In genomic region chr11:69377029-69377952, GRCh38 we compare ENCODE assay signal across 16 cellular contexts.
A peak's percentile ranks its signal among the peaks of the same experiment; 100 is the strongest.
DNase-seq lines count a peak whose midpoint lies in the region; ATAC-seq and TF ChIP-seq lines count a peak whose summit lies in the region.
"Had no signal": no experiment of that assay in that cellular context is flagged by ENCODE, and none has a peak within 500 bp of the region (broad histone marks: within the 10 kb centered on the region; RNA-seq: fewer than 3 reads in every experiment).

No MANE protein-coding gene starts in this region.

- H2BK5ac ChIP-seq in IMR-90 (ENCODE audit: low read depth, low read length, poor library complexity, severe bottlenecking), result no peak overlapping the region

- no peak overlapping the region for H3K14ac ChIP-seq in IMR-90 (replicated peaks; ENCODE audit: low read depth, low read length)

- H2BK20ac ChIP-seq in IMR-90 (ENCODE audit: low read depth, low read length), result no peak overlapping the region

- TF ChIP-seq POLR2A in IMR-90 (IDR thresholded peaks at IDR 0.05; ENCODE audit: low read depth, low read length), result no peak
- TF ChIP-seq POLR2A in stomach (IDR thresholded peaks at IDR 0.05), result no peak

- TF ChIP-seq CTCF in IMR-90 (conservative IDR thresholded peaks at IDR 0.05; ENCODE audit: low read depth, low read length), result no peak
- no peak for TF ChIP-seq CTCF in epithelial cell of esophagus (IDR thresholded peaks at IDR 0.05; ENCODE audit: insufficient read depth, low read depth, low read length, missing control alignments)
- TF ChIP-seq CTCF in stomach (IDR thresholded peaks at IDR 0.05), result no peak

- H3K4me2 ChIP-seq in IMR-90 (ENCODE audit: low read depth, low read length), result no peak overlapping the region

- no peak overlapping the region; the same call in 2 of the 3 replicates for H2BK15ac ChIP-seq in IMR-90 (ENCODE audit: low read depth, low read length)

- no peak for ATAC-seq in IMR-90 (ENCODE audit: low read depth)
- ATAC-seq: stimulated activated naive CD8-positive, alpha-beta T cell treated with anti-CD3 and anti-CD28 coated beads, Interleukin-15, amount 100 ng/mL, for 72 hours had no signal

- no peak for TF ChIP-seq EP300 in stomach (IDR thresholded peaks at IDR 0.05)

- H4K91ac ChIP-seq in IMR-90 (ENCODE audit: insufficient read depth, low read depth, low read length), result no peak overlapping the region

- H2AFZ ChIP-seq in IMR-90 (replicated peaks; ENCODE audit: low read length, poor library complexity), result no peak overlapping the region

- peak overlapping the region; percentile 59 for H2AK9ac ChIP-seq in IMR-90 (replicated peaks; ENCODE audit: low read depth, low read length, poor library complexity)

- intact Hi-C loops in IMR-90 (cut with micrococcal nuclease), result no loop called here
- intact Hi-C loops in posterior vena cava (cut with DNase I), result no loop called here
- intact Hi-C loops in stomach (cut with DNase I; ENCODE audit: low total_unique reads), result no loop called here

- H3K27me3 ChIP-seq in IMR-90 (ENCODE audit: control insufficient read depth, insufficient read depth, low read length) (no peaks in the 10 kb centered on the region), stomach (peaks cover 0 to 40% (median 0%) of the 10 kb centered on the region in 3 donors)

- in situ Hi-C loops in IMR-90 (cut with MboI; ENCODE audit: low sequenced_read_pairs), result no loop called here

- H3K79me1 ChIP-seq in IMR-90 (ENCODE audit: low read depth in 1 of 2, low read length in 2 of 2), result no peaks in the 10 kb centered on the region

- BruUV-seq in IMR-90 (replicated peaks; lab: Mats Ljungman, UMichigan), result no TSS peak

- H4K20me1 ChIP-seq in IMR-90 (ENCODE audit: insufficient read depth, low read length), result no peaks in the 10 kb centered on the region

- H3K9ac ChIP-seq in IMR-90 (ENCODE audit: low read depth, low read length), result no peak overlapping the region

- H2BK120ac ChIP-seq in IMR-90 (ENCODE audit: low read depth, low read length), result peak overlapping the region; percentile 32; the same call in 1 of the 2 replicates

- CTCF ChIA-PET in IMR-90 (lab: Yijun Ruan, JAX), result no interaction called here

- dilution Hi-C loops in IMR-90 (cut with HindIII; ENCODE audit: low sequenced_read_pairs, unreplicated experiment), result no loop called here

- POLR2A ChIA-PET in IMR-90 (lab: Charles Lee; ENCODE audit: unreplicated experiment), result no interaction called here

- no peak for TF ChIP-seq RAD21 in IMR-90 (IDR thresholded peaks at IDR 0.05; ENCODE audit: low read length)

- H3K9me1 ChIP-seq in IMR-90 (ENCODE audit: insufficient read depth, low read length), result no peaks in the 10 kb centered on the region

- no peak overlapping the region for H3K4ac ChIP-seq in IMR-90 (ENCODE audit: low read depth, low read length)

- H3K27ac ChIP-seq in IMR-90 (ENCODE audit: insufficient read depth, low read length), result no peak overlapping the region
- peak overlapping the region in 1 of 5 donors; percentile 10 for H3K27ac ChIP-seq in stomach
- H3K27ac ChIP-seq: HL-60, WERI-Rb-1 had no signal

- peak; percentile 75 for DNase-seq in DMS114 treated with DMSO at 0.1 percent for 48 hours (lab: John Stamatoyannopoulos, UW; ENCODE audit: unreplicated experiment)
- DNase-seq in IMR-90, result no peak
- DNase-seq in epithelial cell of esophagus (ENCODE audit: low read depth), result peak; percentile 94
- DNase-seq in posterior vena cava (ENCODE audit: low spot score), result peak; percentile 76
- no peak for DNase-seq in NCI-H524 (lab: John Stamatoyannopoulos, UW)
- DNase-seq in stomach, result no peak
- DNase-seq in iPS-NIHi7 (ENCODE audit: extremely low spot score), result no peak
- DNase-seq: effector CD8-positive, alpha-beta T cell; foreskin fibroblast; H9; mesendoderm; OCI-M1; stimulated activated CD4-positive, alpha-beta T cell treated with anti-CD3 and anti-CD28 coated beads, Interleukin-12 subunit alpha, Interleukin-12 subunit beta, amount 100 ng/mL, for 4 hours; stimulated activated naive CD8-positive, alpha-beta T cell treated with anti-CD3 and anti-CD28 coated beads, Interleukin-15, amount 100 ng/mL, for 72 hours; WERI-Rb-1 had no signal

- H4K5ac ChIP-seq in IMR-90 (ENCODE audit: low read depth, low read length), result no peak overlapping the region

- H3K4me1 ChIP-seq in IMR-90 (ENCODE audit: control insufficient read depth, insufficient read depth, low read length) (0 out of 2 replicates have a peak, but pooled peaks cover 2% of the 10 kb centered on the region), stomach (peaks cover 0 to 24% (median 12%) of the 10 kb centered on the region in 4 donors)

- H3K23ac ChIP-seq in IMR-90 (ENCODE audit: low read depth, low read length), result no peak overlapping the region

- 84% methylated on average over 34 of the region's 54 CpGs; no CpG with 5 or more reads in 1 of the 2 experiments for WGBS in IMR-90 (ENCODE audit: extremely low coverage in 2 of 2, insufficient read length in 1 of 2), 2 experiments
- 28 to 69% (median 47%) methylated on average over 23 to 54 of the region's 54 CpGs for WGBS in stomach, 5 donors

- H3K4me3 ChIP-seq in IMR-90 (ENCODE audit: insufficient read depth, low read depth, low read length) (no peak overlapping the region), epithelial cell of esophagus (ENCODE audit: low read length) (no peak overlapping the region), stomach (no peak overlapping the region)

- peak overlapping the region; percentile 72; the same call in 1 of the 2 replicates for H2AK5ac ChIP-seq in IMR-90 (ENCODE audit: low read depth, low read length)

- no peak overlapping the region for H4K8ac ChIP-seq in IMR-90 (ENCODE audit: low read depth in 2 of 2, low read length in 2 of 2)

- H3K36me3 ChIP-seq in IMR-90 (ENCODE audit: control insufficient read depth, insufficient read depth, low read length), result no peaks in the 10 kb centered on the region
- no peaks in the 10 kb centered on the region for H3K36me3 ChIP-seq in stomach
- H3K36me3 ChIP-seq: WERI-Rb-1 had no signal

- no peak overlapping the region for H3K56ac ChIP-seq in IMR-90 (ENCODE audit: extremely low read depth, insufficient read depth, low read length)

- H3K18ac ChIP-seq in IMR-90 (ENCODE audit: low read depth, low read length), result no peak overlapping the region

- no peaks in the 10 kb centered on the region for H3K9me3 ChIP-seq in IMR-90 (ENCODE audit: control insufficient read depth, insufficient read depth, low read length)
- no peaks in the 10 kb centered on the region for H3K9me3 ChIP-seq in stomach

TF ChIP-seq in IMR-90, 13 proteins besides CTCF, POLR2A, EP300 and RAD21:
- TF ChIP-seq SMC3 (IDR thresholded peaks at IDR 0.05; ENCODE audit: low read depth, low read length) (no peak), CEBPB (IDR thresholded peaks at IDR 0.05; ENCODE audit: low read depth, low read length) (no peak), RFX5 (IDR thresholded peaks at IDR 0.05; ENCODE audit: low read depth, low read length) (no peak)

Comparison
In these comparisons a context has a peak if more than half of its experiments do, and no peak if none do; other contexts are left out.
1. DNase-seq: peak in DMS114 treated with DMSO at 0.1 percent for 48 hours (single experiment), epithelial cell of esophagus (single experiment) and posterior vena cava (single experiment); none in IMR-90 (single experiment), NCI-H524 (0 of 2), stomach (single experiment) and iPS-NIHi7 (single experiment).